9 cellular contexts compared by ENCODE assay signal in the genomic region with DNA sequence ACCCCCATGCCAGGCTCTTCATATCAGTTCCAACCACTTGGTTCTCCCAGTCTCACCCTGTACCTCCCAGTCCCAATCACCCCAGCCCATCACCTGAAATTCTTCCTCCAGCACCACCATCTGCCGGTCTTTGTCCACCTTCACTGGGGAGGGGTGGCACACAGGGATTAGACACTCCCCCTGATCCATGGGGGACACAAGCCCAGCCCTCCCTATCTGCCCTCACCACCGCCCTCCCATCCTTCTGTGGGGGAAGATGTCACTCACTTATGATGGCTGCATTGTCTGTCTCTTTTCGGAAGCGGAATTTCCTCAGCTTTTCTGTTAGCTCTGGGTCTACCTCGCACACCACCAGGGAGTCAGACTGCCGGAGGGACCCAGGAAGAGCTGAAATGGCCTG. TPM values are rescaled to one million over a fixed set of nuclear protein-coding genes. Genes with fewer than 3 reads are reported as not detected.
DNase-seq lines count a peak whose midpoint lies in the region; ATAC-seq lines count a peak whose summit lies in the region.
"Had no signal": no experiment of that assay in that cellular context is flagged by ENCODE, and none has a peak within 500 bp of the region (broad histone marks: within the 10 kb centered on the region; RNA-seq: fewer than 3 reads in every experiment).

No MANE protein-coding gene starts in this region.

- peaks cover 64% of the 10 kb centered on the region for H3K4me1 Mint-ChIP-seq in activated naive CD4-positive, alpha-beta T cell treated with anti-CD3 and anti-CD28 coated beads, Interleukin-2, amount 50 U/mL, for 24 hours

- peak overlapping the region in 1 of 2 donors; percentile 19 for H3K4me3 ChIP-seq in muscle layer of colon (ENCODE audit: low read depth in 1 of 2, low read length in 2 of 2)

- ATAC-seq in HG02885 (IDR thresholded peaks at IDR 0.05; ENCODE audit: poor library complexity, unreplicated experiment): peak; percentile 11

- H3K27me3 ChIP-seq in muscle layer of colon (ENCODE audit: control insufficient read depth in 1 of 2, insufficient read depth in 2 of 2, low read length in 2 of 2): no peaks in the 10 kb centered on the region

- no peaks in the 10 kb centered on the region for H3K9me3 ChIP-seq in muscle layer of colon (ENCODE audit: low read length)

- DNase-seq in CD1c-positive myeloid dendritic cell (ENCODE audit: extremely low spot score) (peak; percentile 28), A172 (ENCODE audit: low spot score) (no peak), GM03348 (ENCODE audit: low spot score) (no peak), NCI-H1436 (lab: John Stamatoyannopoulos, UW) (no peak), NCI-H1930 (lab: John Stamatoyannopoulos, UW) (no peak)
- DNase-seq: NCI-H345 had no signal

- H3K27ac Mint-ChIP-seq in activated naive CD4-positive, alpha-beta T cell treated with anti-CD3 and anti-CD28 coated beads, Interleukin-2, amount 50 U/mL, for 24 hours: peak overlapping the region; percentile 99

- H3K27me3 Mint-ChIP-seq in activated naive CD4-positive, alpha-beta T cell treated with anti-CD3 and anti-CD28 coated beads, Interleukin-2, amount 50 U/mL, for 24 hours: no peaks in the 10 kb centered on the region

- H3K4me1 ChIP-seq in muscle layer of colon (ENCODE audit: insufficient read depth, low read length): no peaks in the 10 kb centered on the region

- H3K4me3 Mint-ChIP-seq in activated naive CD4-positive, alpha-beta T cell treated with anti-CD3 and anti-CD28 coated beads, Interleukin-2, amount 50 U/mL, for 24 hours: peak overlapping the region; percentile 99

- H3K9me3 Mint-ChIP-seq in activated naive CD4-positive, alpha-beta T cell treated with anti-CD3 and anti-CD28 coated beads, Interleukin-2, amount 50 U/mL, for 24 hours: no peaks in the 10 kb centered on the region

- H3K27ac ChIP-seq in muscle layer of colon (ENCODE audit: low read depth, low read length): peak overlapping the region; percentile 34

- no peaks in the 10 kb centered on the region for H3K36me3 ChIP-seq in muscle layer of colon (ENCODE audit: insufficient read depth, low read length)

- H3K9ac ChIP-seq in muscle layer of colon (ENCODE audit: low read length): no peak overlapping the region

- peaks cover 3% of the 10 kb centered on the region for H3K36me3 Mint-ChIP-seq in activated naive CD4-positive, alpha-beta T cell treated with anti-CD3 and anti-CD28 coated beads, Interleukin-2, amount 50 U/mL, for 24 hours

RNA-seq across cellular contexts. Expression of gene GMFG, which starts 0.7 kb away (rescaled TPM):
- 0.48 TPM in 1 of 2 replicates, not detected in the other for total RNA-seq in A172 (2014; rRNA removed; shearing (Covaris generic))

RNA-seq across cellular contexts. Expression of gene SAMD4B, which starts 7.1 kb away (rescaled TPM):
- total RNA-seq in A172 (2014; rRNA removed; shearing (Covaris generic)): 55.7 and 81.4 TPM in 2 replicates

RNA-seq across cellular contexts. Expression of gene LRFN1, which starts 14.5 kb away (rescaled TPM):
- 1.7 and 1.9 TPM in 2 replicates for total RNA-seq in A172 (2014; rRNA removed; shearing (Covaris generic))

RNA-seq across cellular contexts. Expression of gene IFNL1, which starts 39.0 kb away (rescaled TPM):
- total RNA-seq in A172 (2014; rRNA removed; shearing (Covaris generic)): not detected in 2 replicates

RNA-seq across cellular contexts. Expression of gene PAF1, which starts 55.7 kb away (rescaled TPM):
- total RNA-seq in A172 (2014; rRNA removed; shearing (Covaris generic)): 55.3 and 69.9 TPM in 2 replicates
